Comparison of ENCODE assay signal across 25 cellular contexts in the genomic region with DNA sequence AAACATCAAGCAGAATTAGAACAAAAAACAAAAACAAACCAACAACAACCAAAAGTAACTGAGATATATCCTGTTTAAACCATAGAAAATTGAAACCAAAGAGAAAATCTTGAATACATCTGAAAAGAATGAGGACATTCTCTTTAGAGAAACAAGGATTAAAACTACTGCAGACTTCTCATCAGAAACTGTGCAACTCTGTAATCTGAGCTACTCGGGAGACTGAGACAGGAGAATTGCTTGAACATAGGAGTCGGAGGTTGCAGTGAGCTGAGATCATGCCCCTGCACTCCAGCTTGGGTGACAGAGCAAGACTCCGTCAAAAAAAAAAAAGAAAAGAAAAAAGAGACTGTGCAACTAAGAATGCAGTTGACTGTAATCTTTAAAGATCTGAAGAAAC.
"Had no signal": no experiment of that assay in that cellular context is flagged by ENCODE, and none has a peak within 500 bp of the region (broad histone marks: within the 10 kb centered on the region; RNA-seq: fewer than 3 reads in every experiment).

No MANE protein-coding gene starts in this region.

- H3K27ac ChIP-seq: body of pancreas, coronary artery, gastroesophageal sphincter, hepatocyte, thyroid gland, upper lobe of left lung, vagina had no signal

- H3K27me3 ChIP-seq: body of pancreas, hepatocyte, thyroid gland, upper lobe of left lung, vagina had no signal

- H3K4me2 ChIP-seq: hepatocyte had no signal

- H3K4me3 ChIP-seq: body of pancreas, coronary artery, gastroesophageal sphincter, hepatocyte, thyroid gland, upper lobe of left lung, vagina had no signal

- DNase-seq: activated CD4-positive, alpha-beta T cell treated with anti-CD3 and anti-CD28 coated beads for 36 hours; activated CD4-positive, CD25-positive, alpha-beta regulatory T cell; activated naive CD4-positive, alpha-beta T cell; activated T-cell treated with anti-CD3 and anti-CD28 coated beads for 4 hours; activated T-cell treated with anti-CD3 and anti-CD28 coated beads, Interleukin-2, amount 50 U/mL, for 72 hours; anterior cingulate cortex; body of pancreas; endodermal cell; left colon; mammary epithelial cell; naive thymus-derived CD8-positive, alpha-beta T cell; nucleus accumbens; right cardiac atrium; stimulated activated CD4-positive, alpha-beta T cell treated with anti-CD3 and anti-CD28 coated beads, Interleukin-12 subunit alpha, Interleukin-12 subunit beta, amount 100 ng/mL, for 4 hours; stimulated activated CD4-positive, alpha-beta T cell treated with anti-CD3 and anti-CD28 coated beads, Interleukin-4, amount 100 ng/mL, for 1 hour; T-helper 1 cell; thyroid gland; upper lobe of left lung had no signal

- ATAC-seq: activated CD4-positive, alpha-beta T cell treated with anti-CD3 and anti-CD28 coated beads for 36 hours; activated naive CD4-positive, alpha-beta T cell treated with anti-CD3 and anti-CD28 coated beads, Interleukin-2, amount 50 U/mL, for 72 hours; activated T-cell treated with anti-CD3 and anti-CD28 coated beads, Interleukin-2, amount 50 U/mL, for 72 hours; body of pancreas; esophagus mucosa; gastroesophageal sphincter; left colon; naive thymus-derived CD8-positive, alpha-beta T cell; right cardiac atrium; stimulated activated effector memory CD8-positive, alpha-beta T cell treated with anti-CD3 and anti-CD28 coated beads, Interleukin-12 subunit alpha, Interleukin-12 subunit beta, amount 100 ng/mL, for 72 hours had no signal

- H2AFZ ChIP-seq: hepatocyte had no signal

- H3K79me2 ChIP-seq: hepatocyte had no signal

- H3K4me1 ChIP-seq: body of pancreas, gastroesophageal sphincter, thyroid gland, upper lobe of left lung, vagina had no signal

- H3K36me3 ChIP-seq: gastroesophageal sphincter, thyroid gland, upper lobe of left lung, vagina had no signal

- H3K9me3 ChIP-seq: body of pancreas, gastroesophageal sphincter, thyroid gland, upper lobe of left lung, vagina had no signal
